Comparison of ENCODE assay signal across 10 cellular contexts in genomic region chr10:127991543-127992255, GRCh38.
DNase-seq lines count a peak whose midpoint lies in the region; ATAC-seq, FAIRE-seq and TF ChIP-seq lines count a peak whose summit lies in the region.
"Had no signal": no experiment of that assay in that cellular context is flagged by ENCODE, and none has a peak within 500 bp of the region (broad histone marks: within the 10 kb centered on the region; RNA-seq: fewer than 3 reads in every experiment).

No MANE protein-coding gene starts in this region.

- H3K4me2 ChIP-seq in PC-3 (ENCODE audit: low read length) (peak overlapping the region; percentile 73), parathyroid adenoma (ENCODE audit: low read length) (no peak overlapping the region), neural progenitor cell (no peak overlapping the region)

- intact Hi-C loops in PC-3 (cut with micrococcal nuclease) = no loop called here

- no peak for FAIRE-seq in RCC 7860 (lab: Jason Lieb, UNC)

- H3K79me2 ChIP-seq in PC-3 (ENCODE audit: low read length) = no peaks in the 10 kb centered on the region
- H3K79me2 ChIP-seq in parathyroid adenoma = no peaks in the 10 kb centered on the region
- H3K79me2 ChIP-seq in neural progenitor cell (ENCODE audit: low read depth) = no peaks in the 10 kb centered on the region

- ATAC-seq in PC-3 (no peak), HG03159 (IDR thresholded peaks at IDR 0.05; ENCODE audit: unreplicated experiment) (no peak)

- H2AFZ ChIP-seq in PC-3 (ENCODE audit: low read length) = peak overlapping the region; percentile 57; the same call in 1 of the 2 replicates
- H2AFZ ChIP-seq in parathyroid adenoma = no peak overlapping the region
- H2AFZ ChIP-seq in neural progenitor cell (replicated peaks) = no peak overlapping the region

- peaks cover 5% of the 10 kb centered on the region for H3K27me3 Mint-ChIP-seq in neural progenitor cell (ENCODE audit: insufficient read depth, low read depth)

- H3K27ac Mint-ChIP-seq in neural progenitor cell = no peak overlapping the region

- DNase-seq in ACHN (peak; percentile 65), PC-3 (no peak), choroid plexus epithelial cell (ENCODE audit: low read depth) (peak; percentile 57), neural progenitor cell (ENCODE audit: low spot score) (no peak), RCC 7860 (ENCODE audit: low spot score) (no peak), DMS 273 treated with DMSO at 0.1 percent for 48 hours (lab: John Stamatoyannopoulos, UW) (no peak)
- DNase-seq: NCI-H526 treated with DMSO at 0.1 percent for 48 hours, T-helper 9 cell had no signal

- CTCF ChIA-PET in PC-3 (lab: Charles Lee) = no interaction called here

- H3F3A ChIP-seq in PC-3 (ENCODE audit: low read length, unreplicated experiment) = no peaks in the 10 kb centered on the region
- no peaks in the 10 kb centered on the region for H3F3A ChIP-seq in neural progenitor cell (ENCODE audit: low read depth)

- H3K4me1 ChIP-seq in PC-3 (ENCODE audit: insufficient read depth, low read length) (peaks cover 15% of the 10 kb centered on the region), parathyroid adenoma (peaks cover 4% of the 10 kb centered on the region), neural progenitor cell (peaks cover 6% of the 10 kb centered on the region)

- no peaks in the 10 kb centered on the region for H3K9me3 ChIP-seq in PC-3 (ENCODE audit: low read length)
- no peaks in the 10 kb centered on the region for H3K9me3 ChIP-seq in parathyroid adenoma (ENCODE audit: control insufficient read depth, low read length)
- H3K9me3 ChIP-seq in neural progenitor cell (ENCODE audit: low read depth) = no peaks in the 10 kb centered on the region

- no peak overlapping the region for H3K4me3 Mint-ChIP-seq in neural progenitor cell

- in situ Hi-C loops in ACHN (cut with HindIII; ENCODE audit: low pct_ligation_motif_present, low pct_unique_long_range_greater_than_20kb, low sequenced_read_pairs) = no loop called here

- POLR2A ChIA-PET in PC-3 (lab: Charles Lee; ENCODE audit: unreplicated experiment) = no interaction called here

- H3K27ac ChIP-seq in PC-3 (ENCODE audit: low read length) = no peak overlapping the region
- H3K27ac ChIP-seq in parathyroid adenoma = peak overlapping the region; percentile 47
- H3K27ac ChIP-seq in neural progenitor cell = no peak overlapping the region

- no peaks in the 10 kb centered on the region for H3K9me3 Mint-ChIP-seq in neural progenitor cell

- H3K36me3 ChIP-seq in PC-3 (ENCODE audit: low read depth, low read length) = no peaks in the 10 kb centered on the region
- H3K36me3 ChIP-seq in parathyroid adenoma (ENCODE audit: control insufficient read depth, insufficient read depth, low read length) = no peaks in the 10 kb centered on the region
- no peaks in the 10 kb centered on the region for H3K36me3 ChIP-seq in neural progenitor cell

- no peaks in the 10 kb centered on the region for H4K20me1 ChIP-seq in PC-3 (ENCODE audit: low read length)
- no peaks in the 10 kb centered on the region for H4K20me1 ChIP-seq in neural progenitor cell (ENCODE audit: low read depth)

- TF ChIP-seq CTCF in PC-3 (conservative IDR thresholded peaks at IDR 0.05; ENCODE audit: low read depth, low read length) = no peak
- no peak for TF ChIP-seq CTCF in choroid plexus epithelial cell (conservative IDR thresholded peaks at IDR 0.05; ENCODE audit: low read depth, low read length)
- TF ChIP-seq CTCF in parathyroid adenoma (IDR thresholded peaks at IDR 0.05) = no peak
- no peak for TF ChIP-seq CTCF in neural progenitor cell (IDR thresholded peaks at IDR 0.05)

- peaks cover 16% of the 10 kb centered on the region for H3K27me3 ChIP-seq in PC-3 (ENCODE audit: low read length)
- H3K27me3 ChIP-seq in parathyroid adenoma (ENCODE audit: control insufficient read depth, insufficient read depth, low read length) = no peaks in the 10 kb centered on the region
- no peaks in the 10 kb centered on the region for H3K27me3 ChIP-seq in neural progenitor cell

- no peaks in the 10 kb centered on the region for H3K36me3 Mint-ChIP-seq in neural progenitor cell

- no peaks in the 10 kb centered on the region for H3K9me2 ChIP-seq in PC-3 (replicated peaks; ENCODE audit: low read length)

- H3K9ac ChIP-seq in PC-3 (ENCODE audit: low read length) = no peak overlapping the region
- H3K9ac ChIP-seq in parathyroid adenoma = no peak overlapping the region
- H3K9ac ChIP-seq in neural progenitor cell = no peak overlapping the region

- peaks cover 47% of the 10 kb centered on the region for H3K4me1 Mint-ChIP-seq in neural progenitor cell

- BruUV-seq in PC-3 (replicated peaks; lab: Mats Ljungman, UMichigan) = no TSS peak

- H3K4me3 ChIP-seq in PC-3 (ENCODE audit: low read length) (peak overlapping the region; percentile 27; the same call in 1 of the 2 replicates), choroid plexus epithelial cell (ENCODE audit: low read depth, low read length) (no peak overlapping the region), parathyroid adenoma (ENCODE audit: low read depth, low read length) (no peak overlapping the region), neural progenitor cell (no peak overlapping the region)

Comparison
In these comparisons a context has a peak if more than half of its experiments do, and no peak if none do; other contexts are left out.
1. DNase-seq: peak in ACHN (single experiment) and choroid plexus epithelial cell (single experiment); none in PC-3 (single experiment), neural progenitor cell (single experiment), RCC 7860 (single experiment) and DMS 273 treated with DMSO at 0.1 percent for 48 hours (single experiment).